In genomic region chr19:33062902-33063301, GRCh38 we compare ENCODE assay signal across 1 cellular context.
TF ChIP-seq lines count a peak whose summit lies in the region.

No MANE protein-coding gene starts in this region.

TF ChIP-seq in GM23338, 12 proteins besides CTCF, POLR2A, EP300 and RAD21 (continued from another document):
- TF ChIP-seq ZNF462 (CRISPR knock-in tag; IDR thresholded peaks at IDR 0.05), result no peak
- no peak for TF ChIP-seq ZNF114 (CRISPR knock-in tag; IDR thresholded peaks at IDR 0.05)
- no peak for TF ChIP-seq JUNB (IDR thresholded peaks at IDR 0.05; ENCODE audit: unreplicated experiment)
- no peak for TF ChIP-seq EZH2phosphoT487 (IDR thresholded peaks at IDR 0.05; ENCODE audit: unreplicated experiment)
- no peak for TF ChIP-seq ZNF331 (CRISPR knock-in tag; IDR thresholded peaks at IDR 0.05; ENCODE audit: low read depth)
- no peak for TF ChIP-seq CREB1 (CRISPR knock-in tag; IDR thresholded peaks at IDR 0.05; ENCODE audit: low read depth)
- no peak for TF ChIP-seq REST (IDR thresholded peaks at IDR 0.05; ENCODE audit: unreplicated experiment)
- TF ChIP-seq POLR2AphosphoS5 (IDR thresholded peaks at IDR 0.05; ENCODE audit: low read depth), result no peak
- no peak for TF ChIP-seq STAT1 (IDR thresholded peaks at IDR 0.05; ENCODE audit: unreplicated experiment)
- no peak for TF ChIP-seq NANOG (IDR thresholded peaks at IDR 0.05; ENCODE audit: borderline replicate concordance)
TF ChIP-seq in GM23338: peak in this region for 0.
